In the genomic region with DNA sequence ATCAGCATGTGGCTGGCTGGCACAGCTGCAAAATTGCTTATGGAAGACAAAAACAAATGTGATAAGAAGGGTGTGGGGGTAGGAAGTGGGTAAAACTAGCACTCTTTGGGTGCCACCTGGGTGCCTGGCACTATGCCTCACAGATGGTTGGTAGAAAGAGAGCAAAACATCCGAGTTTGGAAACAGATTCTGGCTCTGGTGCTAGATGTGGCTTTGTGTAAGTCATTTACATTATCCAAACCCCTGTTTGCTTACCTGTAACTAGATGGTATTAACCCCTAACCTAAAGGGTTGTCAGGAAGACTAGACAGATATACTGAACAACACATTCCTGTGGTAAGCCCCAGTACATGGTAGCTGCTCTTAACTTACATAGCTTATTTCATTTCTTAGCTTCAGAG, we compare ENCODE assay signal across 16 cellular contexts.
DNase-seq lines count a peak whose midpoint lies in the region; ATAC-seq and TF ChIP-seq lines count a peak whose summit lies in the region.
"Had no signal": no experiment of that assay in that cellular context is flagged by ENCODE, and none has a peak within 500 bp of the region (broad histone marks: within the 10 kb centered on the region; RNA-seq: fewer than 3 reads in every experiment).

No MANE protein-coding gene starts in this region.

- H3K9me3 ChIP-seq in CD4-positive, alpha-beta T cell (ENCODE audit: control insufficient read depth, low read length), result peaks cover 4% of the 10 kb centered on the region
- no peaks in the 10 kb centered on the region for H3K9me3 ChIP-seq in HUES6 (ENCODE audit: control insufficient read depth, insufficient read depth, low read depth, low read length)

- H3K4me1 ChIP-seq in HUES6 (ENCODE audit: control insufficient read depth, insufficient read depth, low read length), result peaks cover 16% of the 10 kb centered on the region

- peak overlapping the region; percentile 83 for H3K4me3 Mint-ChIP-seq in CD4-positive, alpha-beta T cell
- peak overlapping the region; percentile 50 to 82 (median 69) for H3K4me3 Mint-ChIP-seq in naive thymus-derived CD8-positive, alpha-beta T cell
- H3K4me3 Mint-ChIP-seq: natural killer cell treated with Interleukin-12 subunit alpha and Interleukin-12 subunit beta and Interleukin-15 and Interleukin-18, amount 100 ng/mL, for 72 hours had no signal

- no peaks in the 10 kb centered on the region for H3K36me3 ChIP-seq in HUES6 (ENCODE audit: control insufficient read depth, insufficient read depth, low read length)
- H3K36me3 ChIP-seq: heart left ventricle had no signal

- H3K27ac Mint-ChIP-seq in CD4-positive, alpha-beta T cell, result peak overlapping the region; percentile 68
- H3K27ac Mint-ChIP-seq in naive thymus-derived CD8-positive, alpha-beta T cell, result peak overlapping the region in 8 of 10 donors; percentile 11 to 87 (median 56)
- H3K27ac Mint-ChIP-seq: natural killer cell treated with Interleukin-12 subunit alpha and Interleukin-12 subunit beta and Interleukin-15 and Interleukin-18, amount 100 ng/mL, for 72 hours; T-helper 2 cell treated with Interferon-gamma antibody and Interleukin-4, amounts not matched to agents 5 μg/mL and 100 μg/mL, for 36 hours had no signal

- CTCF ChIA-PET in CD4-positive, alpha-beta T cell (lab: Charles Lee), result no interaction called here

- no peaks in the 10 kb centered on the region for H3K36me3 Mint-ChIP-seq in CD4-positive, alpha-beta T cell (ENCODE audit: low read depth)
- H3K36me3 Mint-ChIP-seq in naive thymus-derived CD8-positive, alpha-beta T cell, result peaks cover 0 to 4% (median 0%) of the 10 kb centered on the region in 3 donors

- peaks cover 13% of the 10 kb centered on the region for H3K4me1 Mint-ChIP-seq in CD4-positive, alpha-beta T cell (ENCODE audit: low read depth)
- H3K4me1 Mint-ChIP-seq in naive thymus-derived CD8-positive, alpha-beta T cell, result peaks cover 0 to 14% (median 8%) of the 10 kb centered on the region in 4 donors

- peaks cover 2% of the 10 kb centered on the region for H3K9me3 Mint-ChIP-seq in CD4-positive, alpha-beta T cell
- peaks cover 0 to 25% (median 4%) of the 10 kb centered on the region in 9 donors for H3K9me3 Mint-ChIP-seq in naive thymus-derived CD8-positive, alpha-beta T cell
- H3K9me3 Mint-ChIP-seq: dendritic cell treated with granulocyte-macrophage colony-stimulating factor and Interleukin-4, amounts not matched to agents 40 ng/mL and 50 ng/mL, for 4 days; T-helper 2 cell treated with Interferon-gamma antibody and Interleukin-4, amounts not matched to agents 5 μg/mL and 100 μg/mL, for 36 hours had no signal

- ATAC-seq in CD4-positive, alpha-beta T cell (ENCODE audit: poor library complexity), result peak; percentile 70
- ATAC-seq in naive thymus-derived CD8-positive, alpha-beta T cell, result peak; percentile 64 to 79
- ATAC-seq: natural killer cell treated with Interleukin-12 subunit alpha and Interleukin-12 subunit beta and Interleukin-15 and Interleukin-18, amount 100 ng/mL, for 72 hours had no signal

- DNase-seq in CD4-positive, alpha-beta T cell, result peak in 2 of 10 experiments; percentile 5 to 8
- peak; percentile 51 for DNase-seq in cerebellar cortex (ENCODE audit: low spot score)
- peak in 4 of 10 donors; percentile 7 to 60 (median 49) for DNase-seq in naive thymus-derived CD8-positive, alpha-beta T cell
- no peak for DNase-seq in hippocampal formation (lab: John Stamatoyannopoulos, UW)
- no peak for DNase-seq in kidney tubule cell (ENCODE audit: low spot score)
- no peak for DNase-seq in NCI-H1105 treated with DMSO at 0.1 percent for 48 hours (lab: John Stamatoyannopoulos, UW)
- DNase-seq in NCI-H1436 (lab: John Stamatoyannopoulos, UW), result no peak
- DNase-seq: activated CD4-positive, alpha-beta T cell treated with anti-CD3 and anti-CD28 coated beads for 48 hours; activated T-cell treated with anti-CD3 and anti-CD28 coated beads, Interleukin-2, amount 50 U/mL, for 48 hours; NCI-H774; stimulated activated CD4-positive, alpha-beta T cell treated with anti-CD3 and anti-CD28 coated beads, Interleukin-2, amount 100 ng/mL, for 48 hours had no signal

- H3K9ac ChIP-seq in HUES6 (ENCODE audit: low read length), result peak overlapping the region; percentile 85

- no peak overlapping the region for H3K27ac ChIP-seq in CD4-positive, alpha-beta T cell (ENCODE audit: low read depth, low read length)
- H3K27ac ChIP-seq in HUES6 (ENCODE audit: low read depth, low read length), result no peak overlapping the region

- TF ChIP-seq CTCF in CD4-positive, alpha-beta T cell (IDR thresholded peaks at IDR 0.05), result no peak

- H3K4me3 ChIP-seq in HUES6 (ENCODE audit: low read depth, low read length), result peak overlapping the region; percentile 63

- H3K27me3 ChIP-seq in CD4-positive, alpha-beta T cell (ENCODE audit: control insufficient read depth, insufficient read depth, low read length), result no peaks in the 10 kb centered on the region
- peaks cover 16% of the 10 kb centered on the region; the same call in 1 of the 2 replicates for H3K27me3 ChIP-seq in HUES6 (ENCODE audit: control insufficient read depth, insufficient read depth, low read length)
- H3K27me3 ChIP-seq: heart left ventricle had no signal

- no peaks in the 10 kb centered on the region for H3K27me3 Mint-ChIP-seq in CD4-positive, alpha-beta T cell
- H3K27me3 Mint-ChIP-seq in naive thymus-derived CD8-positive, alpha-beta T cell, result peaks cover 4 to 15% (median 7%) of the 10 kb centered on the region in 5 donors

- intact Hi-C loops in CD4-positive, alpha-beta T cell (cut with DNase I, micrococcal nuclease), result no loop called here

- POLR2A ChIA-PET in CD4-positive, alpha-beta T cell (lab: Charles Lee), result no interaction called here
- POLR2A ChIA-PET in naive thymus-derived CD8-positive, alpha-beta T cell (lab: Charles Lee), result no interaction called here
